Comparison of ENCODE assay signal across 12 cellular contexts in genomic region chr15:89781891-89782618, GRCh38. TPM values are rescaled to one million over a fixed set of nuclear protein-coding genes. Genes with fewer than 3 reads are reported as not detected.
DNase-seq lines count a peak whose midpoint lies in the region; ATAC-seq, FAIRE-seq and TF ChIP-seq lines count a peak whose summit lies in the region.
"Had no signal": no experiment of that assay in that cellular context is flagged by ENCODE, and none has a peak within 500 bp of the region (broad histone marks: within the 10 kb centered on the region; RNA-seq: fewer than 3 reads in every experiment).

No MANE protein-coding gene starts in this region.

- H4K91ac ChIP-seq in mesenchymal stem cell (ENCODE audit: low read length), result no peak overlapping the region

- no TSS peak for BruUV-seq in Calu3 (replicated peaks; lab: Mats Ljungman, UMichigan)

- ATAC-seq in GM21526 (IDR thresholded peaks at IDR 0.05; ENCODE audit: low FRiP score, unreplicated experiment), result no peak
- ATAC-seq: activated CD8-positive, alpha-beta T cell treated with anti-CD3 and anti-CD28 coated beads for 36 hours had no signal

- CTCF ChIA-PET in Calu3 (lab: Charles Lee), result interaction anchor here (0.6 to 1.3 kb wide), 5 partner anchors 21 to 1153 kb away, joined by 3 to 7 read pairs (median 4); partner anchors contain the start of gene UNC45A

- no peaks in the 10 kb centered on the region for H3K9me3 ChIP-seq in mesenchymal stem cell (ENCODE audit: control insufficient read depth, low read length)

- H3K4me3 Mint-ChIP-seq in Calu3 (ENCODE audit: low read depth, unreplicated experiment), result no peak overlapping the region
- H3K4me3 Mint-ChIP-seq: activated CD8-positive, alpha-beta T cell treated with anti-CD3 and anti-CD28 coated beads for 36 hours had no signal

- peaks cover 53% of the 10 kb centered on the region for H3K4me1 Mint-ChIP-seq in Calu3 (ENCODE audit: low read depth, unreplicated experiment)

- H2BK15ac ChIP-seq in mesenchymal stem cell (ENCODE audit: low read depth, poor library complexity, severe bottlenecking), result no peak overlapping the region

- peaks cover 12% of the 10 kb centered on the region for H3K36me3 Mint-ChIP-seq in Calu3 (ENCODE audit: insufficient read depth, unreplicated experiment)
- H3K36me3 Mint-ChIP-seq: naive B cell had no signal

- H2AFZ ChIP-seq in mesenchymal stem cell (ENCODE audit: low read depth, low read length), result no peak overlapping the region

- H3K36me3 ChIP-seq in brain microvascular endothelial cell (replicated peaks) (peaks cover 7% of the 10 kb centered on the region), mesenchymal stem cell (ENCODE audit: control insufficient read depth in 1 of 2, insufficient read depth in 2 of 2, low read depth in 1 of 2, low read length in 2 of 2) (peaks cover 10 to 30% of the 10 kb centered on the region in 2 experiments)

- H3K9ac ChIP-seq in mesenchymal stem cell (ENCODE audit: low read length), result peak overlapping the region; percentile 4

- H3K79me1 ChIP-seq in mesenchymal stem cell (replicated peaks; ENCODE audit: low read length, poor library complexity, severe bottlenecking), result no peaks in the 10 kb centered on the region

- TF ChIP-seq CTCF in Calu3 (IDR thresholded peaks at IDR 0.05; ENCODE audit: unreplicated experiment), result no peak
- TF ChIP-seq CTCF in brain microvascular endothelial cell (IDR thresholded peaks at IDR 0.05; ENCODE audit: low read depth, low read length, missing control alignments), result no peak

- WGBS in mesenchymal stem cell, result 70% methylated on average over 11 of the region's 15 CpGs

- H3K4me1 ChIP-seq in mesenchymal stem cell (ENCODE audit: control insufficient read depth, insufficient read depth, low read depth, low read length), result peaks cover 4% of the 10 kb centered on the region

- H3K27me3 Mint-ChIP-seq in Calu3 (ENCODE audit: unreplicated experiment), result no peaks in the 10 kb centered on the region

- no peak overlapping the region for H4K8ac ChIP-seq in mesenchymal stem cell (ENCODE audit: low read length)

- DNase-seq in Calu3 (peak; percentile 59), LoVo (ENCODE audit: low spot score) (peak; percentile 47), brain microvascular endothelial cell (peak; percentile 49), mesenchymal stem cell (peak; percentile 58), GM19239 (ENCODE audit: insufficient read length, low spot score) (no peak), NCI-H1436 treated with DMSO at 0.1 percent for 48 hours (lab: John Stamatoyannopoulos, UW) (no peak), medulla oblongata (ENCODE audit: extremely low spot score) (no peak)
- DNase-seq: activated CD8-positive, alpha-beta T cell treated with anti-CD3 and anti-CD28 coated beads for 36 hours; effector CD4-positive, alpha-beta T cell; naive B cell; NCI-H2029 treated with DMSO at 0.1 percent for 48 hours had no signal

- H3K14ac ChIP-seq in mesenchymal stem cell (ENCODE audit: low read length in 2 of 2), result no peak overlapping the region

- in situ Hi-C loops in brain microvascular endothelial cell (cut with HindIII; ENCODE audit: low pct_ligation_motif_present, low sequenced_read_pairs), result no loop called here

- no peak overlapping the region for H2AK5ac ChIP-seq in mesenchymal stem cell (ENCODE audit: low read length, severe bottlenecking)

- no peak overlapping the region for H2BK12ac ChIP-seq in mesenchymal stem cell (ENCODE audit: low read length in 2 of 2)

- H3K4ac ChIP-seq in mesenchymal stem cell (ENCODE audit: low read depth in 1 of 2, low read length in 2 of 2), result no peak overlapping the region

- no peak overlapping the region for H3K23ac ChIP-seq in mesenchymal stem cell (ENCODE audit: low read length in 2 of 2)

- no peak overlapping the region for H2BK5ac ChIP-seq in mesenchymal stem cell (ENCODE audit: low read depth, low read length, poor library complexity, severe bottlenecking)

- no peak overlapping the region for H3K4me2 ChIP-seq in mesenchymal stem cell (ENCODE audit: low read length, poor library complexity, severe bottlenecking)

- intact Hi-C loops in Calu3 (cut with micrococcal nuclease; ENCODE audit: unreplicated experiment), result no loop called here

- H3K27ac ChIP-seq in brain microvascular endothelial cell, result no peak overlapping the region
- no peak overlapping the region for H3K27ac ChIP-seq in mesenchymal stem cell (ENCODE audit: low read length, poor library complexity, severe bottlenecking)

- H3K4me3 ChIP-seq in brain microvascular endothelial cell (ENCODE audit: low read depth, low read length) (no peak overlapping the region), mesenchymal stem cell (ENCODE audit: insufficient read depth in 1 of 2, low read depth in 1 of 2, low read length in 2 of 2) (peak overlapping the region in 1 of 2 experiments; percentile 31)

- peak overlapping the region; percentile 63 for H3K27ac Mint-ChIP-seq in Calu3 (ENCODE audit: unreplicated experiment)
- H3K27ac Mint-ChIP-seq: activated CD8-positive, alpha-beta T cell treated with anti-CD3 and anti-CD28 coated beads for 36 hours had no signal

- H3K27me3 ChIP-seq in brain microvascular endothelial cell (replicated peaks) (no peaks in the 10 kb centered on the region), mesenchymal stem cell (ENCODE audit: control insufficient read depth in 1 of 2, insufficient read depth in 1 of 2, low read length in 2 of 2) (no peaks in the 10 kb centered on the region)

- no peak overlapping the region for H2BK120ac ChIP-seq in mesenchymal stem cell (ENCODE audit: low read depth, low read length)

- H3K9me3 Mint-ChIP-seq in Calu3 (ENCODE audit: low read depth, unreplicated experiment), result no peaks in the 10 kb centered on the region
- H3K9me3 Mint-ChIP-seq: activated CD8-positive, alpha-beta T cell treated with anti-CD3 and anti-CD28 coated beads for 36 hours had no signal

- no peak overlapping the region for H3K18ac ChIP-seq in mesenchymal stem cell (ENCODE audit: low read depth in 1 of 2, low read length in 2 of 2)

- FAIRE-seq in GM19239 (lab: Jason Lieb, UNC), result no peak

RNA-seq across cellular contexts. Expression of gene MESP2, which starts 5.9 kb away (rescaled TPM):
- total RNA-seq in Calu3 (2022), result not detected in 2 replicates
- 0.12 TPM for polyA plus RNA-seq in mesenchymal stem cell (2013, experiment 1 of 2)
- 0.07 TPM for polyA plus RNA-seq in mesenchymal stem cell (2013, experiment 2 of 2)
- total RNA-seq: activated CD8-positive, alpha-beta T cell treated with anti-CD3 and anti-CD28 coated beads for 36 hours had no signal

RNA-seq across cellular contexts. Expression of gene MESP1, which starts 31.0 kb away (rescaled TPM):
- total RNA-seq in Calu3 (2022), result 5.3 and 5.9 TPM in 2 replicates
- 0.03 TPM for polyA plus RNA-seq in mesenchymal stem cell (2013, experiment 1 of 2)
- 0.03 TPM for polyA plus RNA-seq in mesenchymal stem cell (2013, experiment 2 of 2)

RNA-seq across cellular contexts. Expression of gene ANPEP, which starts 32.6 kb away (rescaled TPM):
- total RNA-seq in Calu3 (2022), result 0.68 and 1.8 TPM in 2 replicates
- 63.7 TPM for polyA plus RNA-seq in mesenchymal stem cell (2013, experiment 1 of 2)
- 61.6 TPM for polyA plus RNA-seq in mesenchymal stem cell (2013, experiment 2 of 2)
- total RNA-seq: activated CD8-positive, alpha-beta T cell treated with anti-CD3 and anti-CD28 coated beads for 36 hours had no signal

Comparison
In these comparisons a context has a peak if more than half of its experiments do, and no peak if none do; other contexts are left out.
1. DNase-seq: peak in Calu3 (single experiment), LoVo (single experiment), brain microvascular endothelial cell (single experiment) and mesenchymal stem cell (single experiment); none in GM19239 (single experiment), NCI-H1436 treated with DMSO at 0.1 percent for 48 hours (single experiment) and medulla oblongata (single experiment).